In the genomic region with DNA sequence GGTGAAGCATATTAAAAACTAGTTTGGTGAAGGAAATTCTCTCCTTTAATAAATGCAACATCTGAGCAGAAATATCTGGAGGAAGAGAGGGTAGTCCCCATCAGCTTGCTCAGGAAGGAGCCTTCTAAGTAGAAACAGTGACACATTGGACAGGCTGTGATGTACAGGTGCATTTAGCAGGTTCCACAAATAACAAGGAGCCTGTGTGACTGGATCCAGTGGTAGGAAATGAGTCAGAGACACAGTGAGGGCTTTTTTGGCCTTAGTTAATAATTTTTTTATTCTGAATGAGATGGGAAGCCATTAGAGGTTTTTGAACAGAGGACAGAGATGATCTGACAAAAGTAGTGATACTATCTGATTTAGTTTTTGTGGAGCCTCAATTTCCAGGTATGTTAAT, we compare ENCODE assay signal across 25 cellular contexts.
"Had no signal": no experiment of that assay in that cellular context is flagged by ENCODE, and none has a peak within 500 bp of the region (broad histone marks: within the 10 kb centered on the region; RNA-seq: fewer than 3 reads in every experiment).

No MANE protein-coding gene starts in this region.

- H3K36me3 Mint-ChIP-seq: activated CD4-positive, alpha-beta memory T cell treated with anti-CD3 and anti-CD28 coated beads for 36 hours had no signal

- H3K27me3 Mint-ChIP-seq: activated CD4-positive, alpha-beta memory T cell treated with anti-CD3 and anti-CD28 coated beads for 36 hours; activated CD4-positive, alpha-beta T cell treated with anti-CD3 and anti-CD28 coated beads, Interleukin-2, amount 10 ng/mL, durations not matched to agents 24 days and 14 days had no signal

- H3K27ac Mint-ChIP-seq: activated CD4-positive, alpha-beta memory T cell treated with anti-CD3 and anti-CD28 coated beads for 36 hours; activated CD4-positive, alpha-beta T cell treated with anti-CD3 and anti-CD28 coated beads, Interleukin-2, amount 10 ng/mL, durations not matched to agents 24 days and 14 days; activated naive CD4-positive, alpha-beta T cell treated with anti-CD3 and anti-CD28 coated beads for 36 hours; activated naive CD4-positive, alpha-beta T cell treated with anti-CD3 and anti-CD28 coated beads, Interleukin-2, amount 50 U/mL, for 72 hours; activated T-helper 1 cell treated with anti-CD3 and anti-CD28 coated beads, Interleukin-12 subunit alpha, Interleukin-12 subunit beta, Interleukin-2, Interleukin-4 antibody, amounts not matched to agents 30 ng/mL and 10 ng/mL and 1 ng/mL, durations not matched to agents 14 hours and 24 hours and 36 hours; T-helper 1 cell treated with Interleukin-12 subunit alpha and Interleukin-12 subunit beta and Interleukin-4 antibody, amounts not matched to agents 30 μg/mL and 1 μg/mL, for 36 hours; T-helper 2 cell treated with Interferon-gamma antibody and Interleukin-4, amounts not matched to agents 5 μg/mL and 100 μg/mL, for 36 hours had no signal

- H3K4me1 Mint-ChIP-seq: activated CD4-positive, alpha-beta T cell treated with anti-CD3 and anti-CD28 coated beads, Interleukin-2, amount 10 ng/mL, durations not matched to agents 24 days and 14 days had no signal

- DNase-seq: activated CD4-positive, alpha-beta memory T cell treated with anti-CD3 and anti-CD28 coated beads for 36 hours; activated CD4-positive, alpha-beta T cell treated with anti-CD3 and anti-CD28 coated beads, Interleukin-2, amount 10 ng/mL, durations not matched to agents 24 days and 14 days; activated CD8-positive, alpha-beta memory T cell treated with anti-CD3 and anti-CD28 coated beads, Interleukin-2, amount 50 U/mL, for 4 hours; activated gamma-delta T cell treated with Interleukin-2 at 50 U/mL for 16 hours; activated naive CD4-positive, alpha-beta T cell treated with anti-CD3 and anti-CD28 coated beads for 36 hours; activated T-cell treated with anti-CD3 and anti-CD28 coated beads for 4 hours; activated T-cell treated with anti-CD3 and anti-CD28 coated beads, Interleukin-2, amount 50 U/mL, for 4 hours; adrenal gland; body of pancreas; Karpas-422; MG63; NCI-H1048; NCI-H1105 treated with DMSO at 0.1 percent for 48 hours; NCI-H1436; NCI-H1694; NCI-H2029; NCI-H345; NCI-H524 treated with DMSO at 0.1 percent for 48 hours; SHP77 treated with DMSO at 0.1 percent for 48 hours; SK-N-SH had no signal

- ATAC-seq: activated naive CD4-positive, alpha-beta T cell treated with anti-CD3 and anti-CD28 coated beads, Interleukin-2, amount 50 U/mL, for 72 hours; activated T-cell treated with anti-CD3 and anti-CD28 coated beads, Interleukin-2, amount 50 U/mL, for 4 hours; body of pancreas; Panc1 had no signal

- H3K4me3 Mint-ChIP-seq: activated CD4-positive, alpha-beta memory T cell treated with anti-CD3 and anti-CD28 coated beads for 36 hours; activated CD4-positive, alpha-beta T cell treated with anti-CD3 and anti-CD28 coated beads, Interleukin-2, amount 10 ng/mL, durations not matched to agents 24 days and 14 days; activated naive CD4-positive, alpha-beta T cell treated with anti-CD3 and anti-CD28 coated beads for 36 hours; activated T-cell treated with anti-CD3 and anti-CD28 coated beads, Interleukin-2, amount 50 U/mL, for 4 hours; activated T-helper 1 cell treated with anti-CD3 and anti-CD28 coated beads, Interleukin-12 subunit alpha, Interleukin-12 subunit beta, Interleukin-2, Interleukin-4 antibody, amounts not matched to agents 30 ng/mL and 10 ng/mL and 1 ng/mL, durations not matched to agents 14 hours and 24 hours and 36 hours; T-helper 1 cell treated with Interleukin-12 subunit alpha and Interleukin-12 subunit beta and Interleukin-4 antibody, amounts not matched to agents 30 μg/mL and 1 μg/mL, for 36 hours; T-helper 2 cell treated with Interferon-gamma antibody and Interleukin-4, amounts not matched to agents 5 μg/mL and 100 μg/mL, for 36 hours had no signal

- H3K9me3 Mint-ChIP-seq: activated CD4-positive, alpha-beta memory T cell treated with anti-CD3 and anti-CD28 coated beads for 36 hours; activated CD4-positive, alpha-beta T cell treated with anti-CD3 and anti-CD28 coated beads, Interleukin-2, amount 10 ng/mL, durations not matched to agents 24 days and 14 days; activated naive CD4-positive, alpha-beta T cell treated with anti-CD3 and anti-CD28 coated beads for 36 hours; activated T-cell treated with anti-CD3 and anti-CD28 coated beads, Interleukin-2, amount 50 U/mL, for 4 hours; activated T-helper 1 cell treated with anti-CD3 and anti-CD28 coated beads, Interleukin-12 subunit alpha, Interleukin-12 subunit beta, Interleukin-2, Interleukin-4 antibody, amounts not matched to agents 30 ng/mL and 10 ng/mL and 1 ng/mL, durations not matched to agents 14 hours and 24 hours and 36 hours; T-helper 1 cell treated with Interleukin-12 subunit alpha and Interleukin-12 subunit beta and Interleukin-4 antibody, amounts not matched to agents 30 μg/mL and 1 μg/mL, for 36 hours; T-helper 2 cell treated with Interferon-gamma antibody and Interleukin-4, amounts not matched to agents 5 μg/mL and 100 μg/mL, for 36 hours had no signal
